ENCODE assay signal across 20 cellular contexts in the genomic region with DNA sequence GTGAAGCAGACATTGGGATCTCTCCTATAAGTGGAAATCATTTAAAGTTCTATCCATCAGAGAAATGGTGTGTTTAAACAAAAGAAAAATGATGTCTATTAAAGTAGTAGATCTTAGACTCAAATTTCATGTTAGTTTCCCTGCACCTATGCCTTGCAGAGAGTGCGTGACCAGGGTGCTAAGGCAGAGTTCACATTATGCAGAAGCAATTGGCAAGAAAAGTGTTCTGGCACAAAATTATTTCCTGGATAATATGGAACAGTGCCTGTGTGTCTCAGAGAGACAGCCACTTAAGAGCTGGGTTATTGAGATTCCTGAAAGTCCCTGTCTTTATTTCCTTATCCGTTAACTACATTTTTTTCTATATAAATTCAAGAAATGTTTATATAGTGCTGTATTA.
A peak's percentile ranks its signal among the peaks of the same experiment; 100 is the strongest.
DNase-seq lines count a peak whose midpoint lies in the region; ATAC-seq and TF ChIP-seq lines count a peak whose summit lies in the region.
"Had no signal": no experiment of that assay in that cellular context is flagged by ENCODE, and none has a peak within 500 bp of the region (broad histone marks: within the 10 kb centered on the region; RNA-seq: fewer than 3 reads in every experiment).

No MANE protein-coding gene starts in this region.

- no peak overlapping the region for H3K4me2 ChIP-seq in neural progenitor cell
- H3K4me2 ChIP-seq: BLaER1 treated with 17β-estradiol and CSF1 and Interleukin-3, amounts not matched to agents 10 nM and 100 nM; GM23338 had no signal

- H3K4me3 Mint-ChIP-seq in endodermal cell: no peak overlapping the region
- H3K4me3 Mint-ChIP-seq in neural progenitor cell: no peak overlapping the region
- H3K4me3 Mint-ChIP-seq in activated CD4-positive, alpha-beta T cell treated with anti-CD3 and anti-CD28 coated beads, Interleukin-2, amount 10 ng/mL, durations not matched to agents 7 days and 5 days: no peak overlapping the region
- H3K4me3 Mint-ChIP-seq: B cell; CD8-positive, alpha-beta T cell; GM23338; HFFc6 had no signal

- H3K4me1 ChIP-seq in right atrium auricular region (no peaks in the 10 kb centered on the region), endodermal cell (ENCODE audit: control insufficient read depth, insufficient read depth, low read length) (no peaks in the 10 kb centered on the region), neural progenitor cell (no peaks in the 10 kb centered on the region)

- no peaks in the 10 kb centered on the region for H3K9me3 Mint-ChIP-seq in endodermal cell
- H3K9me3 Mint-ChIP-seq in neural progenitor cell: no peaks in the 10 kb centered on the region
- peaks cover 7% of the 10 kb centered on the region for H3K9me3 Mint-ChIP-seq in activated CD4-positive, alpha-beta T cell treated with anti-CD3 and anti-CD28 coated beads, Interleukin-2, amount 10 ng/mL, durations not matched to agents 7 days and 5 days
- H3K9me3 Mint-ChIP-seq: GM23338 had no signal

- H3K9ac ChIP-seq in endodermal cell (ENCODE audit: extremely low read depth, low read length, poor library complexity, severe bottlenecking) (no peak overlapping the region), neural progenitor cell (no peak overlapping the region)
- H3K9ac ChIP-seq: BLaER1 treated with 17β-estradiol and CSF1 and Interleukin-3, amounts not matched to agents 10 nM and 100 nM had no signal

- H3K9me3 ChIP-seq in right atrium auricular region (no peaks in the 10 kb centered on the region), endodermal cell (ENCODE audit: control insufficient read depth, low read length) (no peaks in the 10 kb centered on the region), neural progenitor cell (ENCODE audit: low read depth) (no peaks in the 10 kb centered on the region)

- no peaks in the 10 kb centered on the region for H3K79me2 ChIP-seq in neural progenitor cell (ENCODE audit: low read depth)

- H3K27ac Mint-ChIP-seq in endodermal cell: peak overlapping the region; percentile 20
- no peak overlapping the region for H3K27ac Mint-ChIP-seq in neural progenitor cell
- no peak overlapping the region for H3K27ac Mint-ChIP-seq in activated CD4-positive, alpha-beta T cell treated with anti-CD3 and anti-CD28 coated beads, Interleukin-2, amount 10 ng/mL, durations not matched to agents 7 days and 5 days
- H3K27ac Mint-ChIP-seq: B cell; CD8-positive, alpha-beta T cell; GM23338; HFFc6 had no signal

- TF ChIP-seq CTCF in right atrium auricular region (IDR thresholded peaks at IDR 0.05) (no peak), endodermal cell (conservative IDR thresholded peaks at IDR 0.05) (no peak), neural progenitor cell (IDR thresholded peaks at IDR 0.05) (no peak)

- H3K36me3 Mint-ChIP-seq in endodermal cell (ENCODE audit: low read depth) (no peaks in the 10 kb centered on the region), neural progenitor cell (no peaks in the 10 kb centered on the region)
- no peaks in the 10 kb centered on the region for H3K36me3 Mint-ChIP-seq in activated CD4-positive, alpha-beta T cell treated with anti-CD3 and anti-CD28 coated beads, Interleukin-2, amount 10 ng/mL, durations not matched to agents 7 days and 5 days (ENCODE audit: low read depth)
- H3K36me3 Mint-ChIP-seq: CD8-positive, alpha-beta T cell had no signal

- DNase-seq in Right ventricle myocardium inferior (ENCODE audit: missing footprints) (peak; percentile 52), right atrium auricular region (ENCODE audit: low spot score) (no peak), endodermal cell (no peak), midbrain (lab: John Stamatoyannopoulos, UW) (peak; percentile 57), neural progenitor cell (ENCODE audit: low spot score) (no peak)
- DNase-seq in activated CD4-positive, alpha-beta T cell treated with anti-CD3 and anti-CD28 coated beads, Interleukin-2, amount 10 ng/mL, durations not matched to agents 7 days and 5 days: no peak
- DNase-seq: 8988T; Calu3; CD8-positive, alpha-beta T cell; DMS79 treated with DMSO at 0.1 percent for 48 hours; GF-D8; H7; HFFc6 had no signal

- H3K27me3 ChIP-seq in right atrium auricular region (no peaks in the 10 kb centered on the region), endodermal cell (ENCODE audit: control insufficient read depth, insufficient read depth, low read length, poor library complexity, severe bottlenecking) (no peaks in the 10 kb centered on the region), neural progenitor cell (no peaks in the 10 kb centered on the region)
- H3K27me3 ChIP-seq: BLaER1 treated with 17β-estradiol and CSF1 and Interleukin-3, amounts not matched to agents 10 nM and 100 nM had no signal

- CTCF ChIA-PET in activated CD4-positive, alpha-beta T cell treated with anti-CD3 and anti-CD28 coated beads, Interleukin-2, amount 10 ng/mL, durations not matched to agents 7 days and 5 days (lab: Charles Lee): no interaction called here

- no peaks in the 10 kb centered on the region for H3F3A ChIP-seq in neural progenitor cell (ENCODE audit: low read depth)

- no peaks in the 10 kb centered on the region for H4K20me1 ChIP-seq in neural progenitor cell (ENCODE audit: low read depth)
- H4K20me1 ChIP-seq: BLaER1 treated with 17β-estradiol and CSF1 and Interleukin-3, amounts not matched to agents 10 nM and 100 nM had no signal

- WGBS in endodermal cell (ENCODE audit: insufficient coverage in 1 of 2, insufficient read length in 1 of 2), 2 experiments: 100% methylated on average over 1 of the region's 2 CpGs

- H3K4me1 Mint-ChIP-seq in endodermal cell (no peaks in the 10 kb centered on the region), neural progenitor cell (no peaks in the 10 kb centered on the region)
- no peaks in the 10 kb centered on the region for H3K4me1 Mint-ChIP-seq in activated CD4-positive, alpha-beta T cell treated with anti-CD3 and anti-CD28 coated beads, Interleukin-2, amount 10 ng/mL, durations not matched to agents 7 days and 5 days
- H3K4me1 Mint-ChIP-seq: B cell, GM23338 had no signal

- H3K27me3 Mint-ChIP-seq in endodermal cell (ENCODE audit: insufficient read depth) (no peaks in the 10 kb centered on the region), neural progenitor cell (ENCODE audit: insufficient read depth, low read depth) (peaks cover 3% of the 10 kb centered on the region)
- no peaks in the 10 kb centered on the region for H3K27me3 Mint-ChIP-seq in activated CD4-positive, alpha-beta T cell treated with anti-CD3 and anti-CD28 coated beads, Interleukin-2, amount 10 ng/mL, durations not matched to agents 7 days and 5 days
- H3K27me3 Mint-ChIP-seq: B cell had no signal

- H3K4me3 ChIP-seq in right atrium auricular region (no peak overlapping the region), endodermal cell (ENCODE audit: low read length) (no peak overlapping the region), neural progenitor cell (no peak overlapping the region)
- H3K4me3 ChIP-seq: BLaER1 treated with 17β-estradiol and CSF1 and Interleukin-3, amounts not matched to agents 10 nM and 100 nM; GM23338 had no signal

- H3K27ac ChIP-seq in right atrium auricular region: no peak overlapping the region
- no peak overlapping the region for H3K27ac ChIP-seq in endodermal cell (ENCODE audit: low read depth, low read length)
- no peak overlapping the region for H3K27ac ChIP-seq in neural progenitor cell
- H3K27ac ChIP-seq: BLaER1 treated with 17β-estradiol and CSF1 and Interleukin-3, amounts not matched to agents 10 nM and 100 nM; HL-60 had no signal

- H2AFZ ChIP-seq in neural progenitor cell (replicated peaks): no peak overlapping the region
- H2AFZ ChIP-seq: GM23338 had no signal

- intact Hi-C loops in Right ventricle myocardium inferior (cut with DNase I): no loop called here

- ATAC-seq in Right ventricle myocardium inferior: no peak
- no peak for ATAC-seq in GM21367 (IDR thresholded peaks at IDR 0.05; ENCODE audit: unreplicated experiment)
- no peak for ATAC-seq in GM19455 (IDR thresholded peaks at IDR 0.05; ENCODE audit: unreplicated experiment)
- ATAC-seq: CD8-positive, alpha-beta T cell; GM23338; HCT116 had no signal

- no peaks in the 10 kb centered on the region for H3K36me3 ChIP-seq in right atrium auricular region
- no peaks in the 10 kb centered on the region for H3K36me3 ChIP-seq in endodermal cell (ENCODE audit: control insufficient read depth, insufficient read depth, low read length)
- no peaks in the 10 kb centered on the region for H3K36me3 ChIP-seq in neural progenitor cell
- H3K36me3 ChIP-seq: BLaER1 treated with 17β-estradiol and CSF1 and Interleukin-3, amounts not matched to agents 10 nM and 100 nM had no signal

- POLR2A ChIA-PET in activated CD4-positive, alpha-beta T cell treated with anti-CD3 and anti-CD28 coated beads, Interleukin-2, amount 10 ng/mL, durations not matched to agents 7 days and 5 days (lab: Charles Lee): no interaction called here

Comparison
In these comparisons a context has a peak if more than half of its experiments do, and no peak if none do; other contexts are left out.
1. DNase-seq: peak in Right ventricle myocardium inferior (single experiment) and midbrain (single experiment); none in right atrium auricular region (single experiment), endodermal cell (single experiment), neural progenitor cell (single experiment) and activated CD4-positive, alpha-beta T cell treated with anti-CD3 and anti-CD28 coated beads, Interleukin-2, amount 10 ng/mL, durations not matched to agents 7 days and 5 days (single experiment).